ENCODE assay signal across 11 cellular contexts in the genomic region with DNA sequence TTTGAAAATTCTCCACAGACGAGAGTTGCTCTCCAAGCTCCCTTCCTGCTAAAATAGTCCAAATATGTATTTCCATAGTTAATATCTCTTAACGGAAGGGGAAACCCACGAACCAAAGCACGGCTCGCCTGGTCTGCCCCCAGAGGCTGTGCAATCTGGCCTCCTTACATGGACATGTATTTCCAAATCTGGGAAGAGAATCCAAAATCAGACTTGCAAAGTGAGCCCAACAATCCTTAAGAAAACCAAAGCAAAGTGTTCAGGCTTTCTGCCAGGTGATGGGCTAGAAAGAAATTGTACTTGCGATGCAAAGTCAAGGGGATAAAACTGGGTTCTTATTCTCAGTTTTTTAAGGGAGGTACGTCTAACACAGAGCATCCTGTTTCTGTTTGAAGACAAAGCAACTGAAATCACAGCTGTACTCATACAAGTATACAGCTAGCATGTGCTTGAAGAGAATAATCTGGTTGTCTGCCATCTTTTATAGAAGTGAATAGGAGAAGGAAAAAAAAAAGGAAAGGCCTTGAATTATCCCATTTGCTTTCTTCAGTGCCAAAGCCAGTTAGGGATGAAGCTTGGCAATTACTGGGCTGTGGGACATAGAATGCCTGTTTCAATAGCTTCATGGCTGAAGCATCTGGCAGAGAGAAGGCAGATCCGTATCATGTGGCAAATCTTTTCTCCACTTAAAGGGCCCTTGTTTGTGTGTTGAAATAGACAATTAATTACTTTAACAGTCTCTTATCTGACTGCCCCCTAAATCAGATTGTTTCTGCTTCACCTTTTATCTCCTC. TPM values are rescaled to one million over a fixed set of nuclear protein-coding genes. Genes with fewer than 3 reads are reported as not detected.
DNase-seq lines count a peak whose midpoint lies in the region; ATAC-seq and TF ChIP-seq lines count a peak whose summit lies in the region.
"Had no signal": no experiment of that assay in that cellular context is flagged by ENCODE, and none has a peak within 500 bp of the region (broad histone marks: within the 10 kb centered on the region; RNA-seq: fewer than 3 reads in every experiment).

No MANE protein-coding gene starts in this region.

- intact Hi-C loops in body of pancreas (cut with DNase I): no loop called here

- peaks cover 0 to 4% of the 10 kb centered on the region in 2 donors for H3K36me3 ChIP-seq in body of pancreas (replicated peaks in 1 of 2; ENCODE audit: insufficient read depth in 1 of 2, low read depth in 2 of 2)
- peaks cover 10% of the 10 kb centered on the region for H3K36me3 ChIP-seq in suprapubic skin

- no peaks in the 10 kb centered on the region for H3K9me3 ChIP-seq in body of pancreas
- H3K9me3 ChIP-seq in suprapubic skin: no peaks in the 10 kb centered on the region

- 64 to 67% methylated on average over 8 of the region's 8 CpGs for WGBS in body of pancreas, 2 donors
- 48% methylated on average over 8 of the region's 8 CpGs for WGBS in suprapubic skin

- H3K27me3 ChIP-seq in body of pancreas (no peaks in the 10 kb centered on the region), suprapubic skin (no peaks in the 10 kb centered on the region)

- TF ChIP-seq CTCF in body of pancreas (IDR thresholded peaks at IDR 0.05) (no peak), suprapubic skin (IDR thresholded peaks at IDR 0.05) (no peak)

- no peak for TF ChIP-seq POLR2A in body of pancreas (IDR thresholded peaks at IDR 0.05)
- no peak for TF ChIP-seq POLR2A in suprapubic skin (IDR thresholded peaks at IDR 0.05)

- H3K4me1 ChIP-seq in body of pancreas (peaks cover 69% of the 10 kb centered on the region), suprapubic skin (peaks cover 58% of the 10 kb centered on the region)

- H3K4me3 ChIP-seq in body of pancreas (no peak overlapping the region), suprapubic skin (no peak overlapping the region)

- no peak for TF ChIP-seq EP300 in suprapubic skin (IDR thresholded peaks at IDR 0.05)

- ATAC-seq in body of pancreas: no peak
- no peak for ATAC-seq in HG02973 (IDR thresholded peaks at IDR 0.05; ENCODE audit: unreplicated experiment)
- ATAC-seq in GM19395 (IDR thresholded peaks at IDR 0.05; ENCODE audit: unreplicated experiment): no peak
- ATAC-seq: activated T-cell treated with anti-CD3 and anti-CD28 coated beads, Interleukin-2, amount 50 U/mL, for 4 hours had no signal

- H3K27ac ChIP-seq in body of pancreas: peak overlapping the region in 3 of 4 donors; percentile 44 to 77 (median 63)
- peak overlapping the region; percentile 27 for H3K27ac ChIP-seq in suprapubic skin

- DNase-seq in NCI-H1105 treated with DMSO at 0.1 percent for 48 hours (lab: John Stamatoyannopoulos, UW): peak; percentile 74
- DNase-seq in body of pancreas: peak in 1 of 4 donors; percentile 32
- peak; percentile 34 for DNase-seq in left kidney (ENCODE audit: low read depth, low spot score)
- DNase-seq in suprapubic skin (ENCODE audit: low spot score in 2 of 2): no peak
- no peak for DNase-seq in occipital lobe (lab: John Stamatoyannopoulos, UW)
- DNase-seq in cerebellar cortex (ENCODE audit: low spot score): no peak
- DNase-seq: activated B cell treated with CpG ODN at 0.5 μM for 24 hours; activated T-cell treated with anti-CD3 and anti-CD28 coated beads, Interleukin-2, amount 50 U/mL, for 4 hours; stimulated activated naive CD4-positive, alpha-beta T cell had no signal

RNA-seq across cellular contexts. Expression of a gene that starts 48.4 kb away (rescaled TPM):
- total RNA-seq in body of pancreas: 100 to 1,000 TPM; 111 to 114 TPM
- total RNA-seq in suprapubic skin: 10 to 100 TPM; 69.1 to 88.0 (median 78.9) TPM
- 72.7 TPM for total RNA-seq in occipital lobe

Comparison
In these comparisons a context has a peak if more than half of its experiments do, and no peak if none do; other contexts are left out.
1. DNase-seq: peak in NCI-H1105 treated with DMSO at 0.1 percent for 48 hours (single experiment) and left kidney (single experiment); none in suprapubic skin (0 of 2), occipital lobe (single experiment) and cerebellar cortex (single experiment).